ENCODE assay signal across 23 cellular contexts in genomic region chr4:82247171-82247570, GRCh38.
DNase-seq lines count a peak whose midpoint lies in the region; ATAC-seq and TF ChIP-seq lines count a peak whose summit lies in the region.
"Had no signal": no experiment of that assay in that cellular context is flagged by ENCODE, and none has a peak within 500 bp of the region (broad histone marks: within the 10 kb centered on the region; RNA-seq: fewer than 3 reads in every experiment).

No MANE protein-coding gene starts in this region.

- dilution Hi-C loops in mammary epithelial cell (cut with HindIII; ENCODE audit: low sequenced_read_pairs): no loop called here

- H3K4me1 Mint-ChIP-seq in GM23338: peaks cover 18% of the 10 kb centered on the region
- H3K4me1 Mint-ChIP-seq in naive thymus-derived CD4-positive, alpha-beta T cell: peaks cover 0 to 2% (median 0%) of the 10 kb centered on the region in 7 donors
- H3K4me1 Mint-ChIP-seq: B cell had no signal

- TF ChIP-seq CTCF in GM23338 (conservative IDR thresholded peaks at IDR 0.05; ENCODE audit: low read depth in 2 of 2): no peak
- no peak for TF ChIP-seq CTCF in mammary epithelial cell (conservative IDR thresholded peaks at IDR 0.05 in 1 of 2, IDR thresholded peaks at IDR 0.05 in 1 of 2; ENCODE audit: extremely low read depth in 1 of 2, insufficient read depth in 1 of 2, low read depth in 1 of 2, low read length in 2 of 2)

- H3K9me3 ChIP-seq in mammary epithelial cell (replicated peaks; ENCODE audit: insufficient read depth, low read length): no peaks in the 10 kb centered on the region
- no peaks in the 10 kb centered on the region for H3K9me3 ChIP-seq in naive thymus-derived CD4-positive, alpha-beta T cell (ENCODE audit: control insufficient read depth in 2 of 3, low read length in 3 of 3)
- H3K9me3 ChIP-seq: Caco-2, MG63 had no signal

- H3K27ac ChIP-seq in GM23338 (ENCODE audit: low read depth) (no peak overlapping the region), mammary epithelial cell (ENCODE audit: insufficient read depth, low read depth, low read length) (no peak overlapping the region)
- H3K27ac ChIP-seq in naive thymus-derived CD4-positive, alpha-beta T cell (ENCODE audit: low read depth, low read length): no peak overlapping the region
- H3K27ac ChIP-seq: 22Rv1, C4-2B had no signal

- intact Hi-C loops in mammary epithelial cell (cut with micrococcal nuclease): no loop called here
- intact Hi-C loops in naive thymus-derived CD4-positive, alpha-beta T cell (cut with micrococcal nuclease): no loop called here

- H3K27ac Mint-ChIP-seq in GM23338: no peak overlapping the region
- no peak overlapping the region for H3K27ac Mint-ChIP-seq in naive thymus-derived CD4-positive, alpha-beta T cell
- H3K27ac Mint-ChIP-seq: B cell; CD8-positive, alpha-beta T cell; H9; HFFc6 had no signal

- 72% methylated on average over 3 of the region's 3 CpGs for WGBS in mammary epithelial cell (ENCODE audit: low coverage, missing lambda C conversion rate)

- no peaks in the 10 kb centered on the region for H3K36me3 ChIP-seq in GM23338 (ENCODE audit: insufficient read depth)
- no peaks in the 10 kb centered on the region for H3K36me3 ChIP-seq in mammary epithelial cell (ENCODE audit: insufficient read depth, low read length)
- H3K36me3 ChIP-seq in naive thymus-derived CD4-positive, alpha-beta T cell (ENCODE audit: control insufficient read depth in 2 of 3, insufficient read depth in 3 of 3, low read length in 3 of 3): no peaks in the 10 kb centered on the region
- H3K36me3 ChIP-seq: MG63 had no signal

- BruUV-seq in mammary epithelial cell (replicated peaks; lab: Mats Ljungman, UMichigan): no TSS peak

- no peaks in the 10 kb centered on the region for H3K9me3 Mint-ChIP-seq in GM23338
- peaks cover 0 to 3% (median 0%) of the 10 kb centered on the region in 11 donors for H3K9me3 Mint-ChIP-seq in naive thymus-derived CD4-positive, alpha-beta T cell
- H3K9me3 Mint-ChIP-seq: H9, HFFc6 had no signal

- H4K20me1 ChIP-seq in GM23338 (replicated peaks; ENCODE audit: insufficient read depth) (no peaks in the 10 kb centered on the region), mammary epithelial cell (ENCODE audit: insufficient read depth, low read length) (no peaks in the 10 kb centered on the region)

- H3K27me3 Mint-ChIP-seq in GM23338 (ENCODE audit: insufficient read depth, low read depth, poor library complexity): no peaks in the 10 kb centered on the region
- no peaks in the 10 kb centered on the region for H3K27me3 Mint-ChIP-seq in naive thymus-derived CD4-positive, alpha-beta T cell
- H3K27me3 Mint-ChIP-seq: B cell had no signal

- CTCF ChIA-PET in mammary epithelial cell (lab: Charles Lee; ENCODE audit: low non-redundant PET): interaction anchor here (0.6 kb wide), 1 partner anchor 113 kb away, joined by 3 read pairs; no protein-coding TSS in a partner anchor
- CTCF ChIA-PET in naive thymus-derived CD4-positive, alpha-beta T cell (lab: Charles Lee): interaction anchor here (1.5 kb wide), 1 partner anchor 20 kb away, joined by 3 read pairs; no protein-coding TSS in a partner anchor

- H3K4me3 ChIP-seq in GM23338: no peak overlapping the region
- no peak overlapping the region for H3K4me3 ChIP-seq in mammary epithelial cell (replicated peaks in 1 of 3; ENCODE audit: insufficient read depth in 1 of 3, low read depth in 2 of 3, low read length in 3 of 3)
- no peak overlapping the region for H3K4me3 ChIP-seq in naive thymus-derived CD4-positive, alpha-beta T cell (ENCODE audit: low read length)
- H3K4me3 ChIP-seq: MG63 had no signal

- ATAC-seq in GM23338: peak; percentile 87
- ATAC-seq in naive thymus-derived CD4-positive, alpha-beta T cell: no peak
- ATAC-seq: CD8-positive, alpha-beta T cell had no signal

- H3K79me2 ChIP-seq in GM23338 (replicated peaks; ENCODE audit: insufficient read depth) (no peaks in the 10 kb centered on the region), mammary epithelial cell (ENCODE audit: insufficient read depth, low read length) (no peaks in the 10 kb centered on the region)

- DNase-seq in DMS53 (lab: John Stamatoyannopoulos, UW) (peak; percentile 8), DMS53 treated with DMSO at 0.1 percent for 48 hours (lab: John Stamatoyannopoulos, UW; ENCODE audit: unreplicated experiment) (no peak), GM23338 (ENCODE audit: low spot score) (peak; percentile 48), mammary epithelial cell (peak; percentile 57), iPS-NIHi7 (ENCODE audit: extremely low spot score) (peak; percentile 50), GDM1 (lab: John Stamatoyannopoulos, UW) (no peak)
- no peak for DNase-seq in activated effector memory CD4-positive, alpha-beta T cell treated with Interleukin-2 at 50 U/mL for 16 hours
- no peak for DNase-seq in naive thymus-derived CD4-positive, alpha-beta T cell
- DNase-seq: Caco-2; CD8-positive, alpha-beta T cell; H9; HFFc6; KBM-7; MG63; NCI-H1105 treated with DMSO at 0.1 percent for 48 hours; NCI-H1694; NCI-H2029 treated with DMSO at 0.1 percent for 48 hours; NCI-H2171; NCI-H345; Right ventricle myocardium superior had no signal

- no peaks in the 10 kb centered on the region for H3K9me2 ChIP-seq in GM23338 (ENCODE audit: insufficient read depth)

- H3K27me3 ChIP-seq in GM23338 (ENCODE audit: insufficient read depth): no peaks in the 10 kb centered on the region
- no peaks in the 10 kb centered on the region for H3K27me3 ChIP-seq in mammary epithelial cell (ENCODE audit: insufficient read depth, low read length)
- H3K27me3 ChIP-seq in naive thymus-derived CD4-positive, alpha-beta T cell (ENCODE audit: control insufficient read depth in 2 of 2, insufficient read depth in 2 of 2, low read length in 2 of 2): no peaks in the 10 kb centered on the region
- H3K27me3 ChIP-seq: MG63 had no signal

- H3K4me1 ChIP-seq in GM23338 (ENCODE audit: insufficient read depth) (peaks cover 3% of the 10 kb centered on the region; the same call in 1 of the 2 replicates), mammary epithelial cell (ENCODE audit: insufficient read depth, low read length) (no peaks in the 10 kb centered on the region)
- H3K4me1 ChIP-seq in naive thymus-derived CD4-positive, alpha-beta T cell (ENCODE audit: control insufficient read depth in 2 of 2, insufficient read depth in 2 of 2, low read length in 2 of 2): no peaks in the 10 kb centered on the region
- H3K4me1 ChIP-seq: Caco-2 had no signal

- H3K4me2 ChIP-seq in GM23338 (no peak overlapping the region), mammary epithelial cell (ENCODE audit: insufficient read depth, low read depth, low read length) (no peak overlapping the region)

- H3K9ac ChIP-seq in mammary epithelial cell (ENCODE audit: insufficient read depth, low read length): no peak overlapping the region

- H2AFZ ChIP-seq in GM23338: no peak overlapping the region
- no peak overlapping the region for H2AFZ ChIP-seq in mammary epithelial cell (ENCODE audit: low read depth, low read length)

- no peaks in the 10 kb centered on the region for H3F3A ChIP-seq in GM23338 (replicated peaks; ENCODE audit: low read depth)

- H3K36me3 Mint-ChIP-seq in GM23338 (ENCODE audit: low read depth): no peaks in the 10 kb centered on the region
- H3K36me3 Mint-ChIP-seq in naive thymus-derived CD4-positive, alpha-beta T cell: peaks cover 0 to 6% (median 0%) of the 10 kb centered on the region in 5 donors
- H3K36me3 Mint-ChIP-seq: CD8-positive, alpha-beta T cell had no signal

- POLR2A ChIA-PET in naive thymus-derived CD4-positive, alpha-beta T cell (lab: Charles Lee): no interaction called here

- H3K4me3 Mint-ChIP-seq in GM23338: no peak overlapping the region
- H3K4me3 Mint-ChIP-seq in naive thymus-derived CD4-positive, alpha-beta T cell: no peak overlapping the region
- H3K4me3 Mint-ChIP-seq: B cell; CD8-positive, alpha-beta T cell; H9; HFFc6 had no signal

- in situ Hi-C loops in mammary epithelial cell (cut with MboI; ENCODE audit: low sequenced_read_pairs in 2 of 2): no loop called here

TF ChIP-seq in GM23338, 12 proteins besides CTCF, POLR2A, EP300 and RAD21 (continues in another document):
- TF ChIP-seq EZH2 (IDR thresholded peaks at IDR 0.05; ENCODE audit: low read depth, unreplicated experiment) (no peak), CREB1 (CRISPR knock-in tag; IDR thresholded peaks at IDR 0.05; ENCODE audit: low read depth) (no peak), ZNF114 (CRISPR knock-in tag; IDR thresholded peaks at IDR 0.05) (no peak), STAT1 (IDR thresholded peaks at IDR 0.05; ENCODE audit: unreplicated experiment) (no peak), ETS1 (IDR thresholded peaks at IDR 0.05) (no peak), POLR2AphosphoS5 (IDR thresholded peaks at IDR 0.05; ENCODE audit: low read depth) (no peak), ZNF331 (CRISPR knock-in tag; IDR thresholded peaks at IDR 0.05; ENCODE audit: low read depth) (no peak), EZH2phosphoT487 (IDR thresholded peaks at IDR 0.05; ENCODE audit: unreplicated experiment) (no peak), JUNB (IDR thresholded peaks at IDR 0.05; ENCODE audit: unreplicated experiment) (no peak)

Comparison
In these comparisons a context has a peak if more than half of its experiments do, and no peak if none do; other contexts are left out.
1. DNase-seq: peak in DMS53 (single experiment), GM23338 (single experiment), mammary epithelial cell (single experiment) and iPS-NIHi7 (single experiment); none in DMS53 treated with DMSO at 0.1 percent for 48 hours (single experiment), activated effector memory CD4-positive, alpha-beta T cell treated with Interleukin-2 at 50 U/mL for 16 hours (single experiment), GDM1 (single experiment) and naive thymus-derived CD4-positive, alpha-beta T cell (0 of 9).